In genomic region chr5:102930244-102930643, GRCh38 we compare ENCODE assay signal across 15 cellular contexts.
DNase-seq lines count a peak whose midpoint lies in the region; ATAC-seq, FAIRE-seq and TF ChIP-seq lines count a peak whose summit lies in the region.
"Had no signal": no experiment of that assay in that cellular context is flagged by ENCODE, and none has a peak within 500 bp of the region (broad histone marks: within the 10 kb centered on the region; RNA-seq: fewer than 3 reads in every experiment).

No MANE protein-coding gene starts in this region.

- H3K9me3 Mint-ChIP-seq in GM23338: no peaks in the 10 kb centered on the region
- H3K9me3 Mint-ChIP-seq in activated T-helper 17 cell treated with anti-CD3 and anti-CD28 coated beads, Interleukin-2, amount 50 U/mL, for 72 hours: no peaks in the 10 kb centered on the region
- H3K9me3 Mint-ChIP-seq: CD4-positive, alpha-beta T cell had no signal

- H3F3A ChIP-seq in GM23338 (replicated peaks; ENCODE audit: low read depth): no peaks in the 10 kb centered on the region

- no peak overlapping the region for H3K4me2 ChIP-seq in GM23338
- H3K4me2 ChIP-seq: BLaER1 treated with 17β-estradiol and CSF1 and Interleukin-3, amounts not matched to agents 10 nM and 100 nM had no signal

- no peaks in the 10 kb centered on the region for H3K36me3 Mint-ChIP-seq in GM23338 (ENCODE audit: low read depth)
- peaks cover 81% of the 10 kb centered on the region for H3K36me3 Mint-ChIP-seq in activated T-helper 17 cell treated with anti-CD3 and anti-CD28 coated beads, Interleukin-2, amount 50 U/mL, for 72 hours (ENCODE audit: low read depth)

- H3K27me3 ChIP-seq in GM23338 (ENCODE audit: insufficient read depth) (no peaks in the 10 kb centered on the region), thoracic aorta (replicated peaks; ENCODE audit: insufficient read depth) (no peaks in the 10 kb centered on the region)
- H3K27me3 ChIP-seq: BLaER1 treated with 17β-estradiol and CSF1 and Interleukin-3, amounts not matched to agents 10 nM and 100 nM had no signal

- H3K27ac ChIP-seq in GM23338 (ENCODE audit: low read depth): no peak overlapping the region
- peak overlapping the region; percentile 18 to 77 for H3K27ac ChIP-seq in thoracic aorta
- H3K27ac ChIP-seq: BLaER1 treated with 17β-estradiol and CSF1 and Interleukin-3, amounts not matched to agents 10 nM and 100 nM had no signal

- no peak for ATAC-seq in GM23338
- no peak for ATAC-seq in activated T-helper 17 cell treated with anti-CD3 and anti-CD28 coated beads, Interleukin-2, amount 50 U/mL, for 72 hours (replicated peaks)
- ATAC-seq in thoracic aorta (ENCODE audit: insufficient number of reproducible peaks, low FRiP score, low read depth): no peak
- ATAC-seq in GM21447 (IDR thresholded peaks at IDR 0.05; ENCODE audit: unreplicated experiment): no peak
- ATAC-seq: HCT116 had no signal

- no peaks in the 10 kb centered on the region for H3K79me2 ChIP-seq in GM23338 (replicated peaks; ENCODE audit: insufficient read depth)

- H2AFZ ChIP-seq in GM23338: no peak overlapping the region

- no peaks in the 10 kb centered on the region; the same call in 1 of the 2 replicates for H4K20me1 ChIP-seq in GM23338 (replicated peaks; ENCODE audit: insufficient read depth)
- H4K20me1 ChIP-seq: BLaER1 treated with 17β-estradiol and CSF1 and Interleukin-3, amounts not matched to agents 10 nM and 100 nM had no signal

- DNase-seq in GM23338 (ENCODE audit: low spot score) (no peak), islet precursor cell (peak; percentile 55), thoracic aorta (ENCODE audit: low spot score) (no peak), frontal cortex (ENCODE audit: low spot score in 2 of 2) (no peak), C1 segment of cervical spinal cord (lab: John Stamatoyannopoulos, UW) (no peak), NCI-H1105 treated with DMSO at 0.1 percent for 48 hours (lab: John Stamatoyannopoulos, UW) (no peak)
- DNase-seq: ACHN; CD4-positive, alpha-beta T cell; DMS79; IMR-90 had no signal

- TF ChIP-seq CTCF in GM23338 (conservative IDR thresholded peaks at IDR 0.05; ENCODE audit: low read depth in 2 of 2): no peak
- no peak for TF ChIP-seq CTCF in thoracic aorta (IDR thresholded peaks at IDR 0.05)

- no peak overlapping the region for H3K4me3 ChIP-seq in GM23338
- no peak overlapping the region for H3K4me3 ChIP-seq in thoracic aorta
- H3K4me3 ChIP-seq: BLaER1 treated with 17β-estradiol and CSF1 and Interleukin-3, amounts not matched to agents 10 nM and 100 nM had no signal

- H3K9me3 ChIP-seq in thoracic aorta: no peaks in the 10 kb centered on the region
- H3K9me3 ChIP-seq: BLaER1 treated with 17β-estradiol and CSF1 and Interleukin-3, amounts not matched to agents 10 nM and 100 nM had no signal

- no peak for FAIRE-seq in frontal cortex (lab: Jason Lieb, UNC)
- FAIRE-seq: G401.6 had no signal

- H3K36me3 ChIP-seq in GM23338 (ENCODE audit: insufficient read depth) (no peaks in the 10 kb centered on the region), thoracic aorta (peaks cover 8% of the 10 kb centered on the region)

- H3K4me1 ChIP-seq in GM23338 (ENCODE audit: insufficient read depth) (no peaks in the 10 kb centered on the region), thoracic aorta (ENCODE audit: control insufficient read depth in 1 of 2, low read depth in 2 of 2) (peaks cover 8 to 24% of the 10 kb centered on the region in 2 donors)
- H3K4me1 ChIP-seq: BLaER1 treated with 17β-estradiol and CSF1 and Interleukin-3, amounts not matched to agents 10 nM and 100 nM had no signal

- H3K27me3 Mint-ChIP-seq in GM23338 (ENCODE audit: insufficient read depth, low read depth, poor library complexity): no peaks in the 10 kb centered on the region
- no peaks in the 10 kb centered on the region for H3K27me3 Mint-ChIP-seq in activated T-helper 17 cell treated with anti-CD3 and anti-CD28 coated beads, Interleukin-2, amount 50 U/mL, for 72 hours
- H3K27me3 Mint-ChIP-seq: CD4-positive, alpha-beta T cell had no signal

- H3K9me2 ChIP-seq in GM23338 (ENCODE audit: insufficient read depth): no peaks in the 10 kb centered on the region

- peak overlapping the region; percentile 21; the same call in 1 of the 2 replicates for H3K27ac Mint-ChIP-seq in GM23338
- H3K27ac Mint-ChIP-seq in activated T-helper 17 cell treated with anti-CD3 and anti-CD28 coated beads, Interleukin-2, amount 50 U/mL, for 72 hours: peak overlapping the region; percentile 35
- H3K27ac Mint-ChIP-seq: CD4-positive, alpha-beta T cell had no signal

- H3K4me1 Mint-ChIP-seq in GM23338: peaks cover 5% of the 10 kb centered on the region; the same call in 2 of the 3 replicates
- peaks cover 3% of the 10 kb centered on the region for H3K4me1 Mint-ChIP-seq in activated T-helper 17 cell treated with anti-CD3 and anti-CD28 coated beads, Interleukin-2, amount 50 U/mL, for 72 hours

- no peak overlapping the region for H3K4me3 Mint-ChIP-seq in GM23338
- no peak overlapping the region for H3K4me3 Mint-ChIP-seq in activated T-helper 17 cell treated with anti-CD3 and anti-CD28 coated beads, Interleukin-2, amount 50 U/mL, for 72 hours
- H3K4me3 Mint-ChIP-seq: CD4-positive, alpha-beta T cell had no signal

TF ChIP-seq in GM23338, 12 proteins besides CTCF, POLR2A, EP300 and RAD21:
- no peak for TF ChIP-seq ZNF462 (CRISPR knock-in tag; IDR thresholded peaks at IDR 0.05)
